9 cellular contexts compared by ENCODE assay signal in genomic region chr2:170408461-170409163, GRCh38.
DNase-seq lines count a peak whose midpoint lies in the region; ATAC-seq, FAIRE-seq and TF ChIP-seq lines count a peak whose summit lies in the region.
"Had no signal": no experiment of that assay in that cellular context is flagged by ENCODE, and none has a peak within 500 bp of the region (broad histone marks: within the 10 kb centered on the region; RNA-seq: fewer than 3 reads in every experiment).

No MANE protein-coding gene starts in this region.

- H3K27me3 Mint-ChIP-seq in stimulated activated naive B cell treated with anti-CD40 and anti-IgM and Interleukin-4, amounts not matched to agents 10 μg/mL and 1 μg/mL and 100 μg/mL, for 72 hours: peaks cover 24 to 37% of the 10 kb centered on the region in 2 donors

- peak overlapping the region; percentile 43 to 70 for H3K4me3 Mint-ChIP-seq in stimulated activated naive B cell treated with anti-CD40 and anti-IgM and Interleukin-4, amounts not matched to agents 10 μg/mL and 1 μg/mL and 100 μg/mL, for 72 hours

- CTCF ChIA-PET in K562 (lab: Yijun Ruan, JAX; ENCODE audit: low intra/inter-chr PET ratio): interaction anchor here (0.9 to 3.0 kb wide), 5 partner anchors 59 to 465 kb away, joined by 3 to 12 read pairs (median 4); no protein-coding TSS in a partner anchor

- DNase-seq in activated T-cell treated with anti-CD3 and anti-CD28 coated beads, Interleukin-2, amount 50 U/mL, for 1 hour: peak; percentile 20
- DNase-seq in activated T-cell treated with anti-CD3 and anti-CD28 coated beads for 4 hours (no peak), K562 (ENCODE audit: extremely low read depth in 1 of 4, low spot score in 3 of 4) (no peak), midbrain (lab: John Stamatoyannopoulos, UW) (no peak), NCI-H128 (lab: John Stamatoyannopoulos, UW; ENCODE audit: unreplicated experiment) (no peak), RKO (ENCODE audit: low spot score) (no peak)
- no peak for DNase-seq in stimulated activated naive B cell treated with anti-CD40 and anti-IgM and Interleukin-4, amounts not matched to agents 10 μg/mL and 1 μg/mL and 100 μg/mL, for 72 hours

- no peaks in the 10 kb centered on the region for H4K20me1 ChIP-seq in K562 (replicated peaks; ENCODE audit: control insufficient read depth, insufficient read depth, low read length)

- H3K27ac ChIP-seq in HUES48 (ENCODE audit: low read depth, low read length): peak overlapping the region; percentile 44
- no peak overlapping the region for H3K27ac ChIP-seq in K562 (ENCODE audit: extremely low read depth, low read depth, low read length)

- H3K9ac ChIP-seq in HUES48 (ENCODE audit: low read depth, low read length): no peak overlapping the region
- no peak overlapping the region for H3K9ac ChIP-seq in K562 (ENCODE audit: insufficient read depth in 1 of 2, low read depth in 2 of 2, low read length in 2 of 2)

- no peak for TF ChIP-seq EP300 in K562 (IDR thresholded peaks at IDR 0.05; ENCODE audit: low read length)

- H3K27ac Mint-ChIP-seq in stimulated activated naive B cell treated with anti-CD40 and anti-IgM and Interleukin-4, amounts not matched to agents 10 μg/mL and 1 μg/mL and 100 μg/mL, for 72 hours: peak overlapping the region; percentile 87

- 36% methylated on average over 6 of the region's 6 CpGs for WGBS in K562 (ENCODE audit: insufficient coverage, low coverage, missing lambda C conversion rate)

- no peak for FAIRE-seq in K562 (lab: Jason Lieb, UNC)

- H3K9me3 Mint-ChIP-seq in stimulated activated naive B cell treated with anti-CD40 and anti-IgM and Interleukin-4, amounts not matched to agents 10 μg/mL and 1 μg/mL and 100 μg/mL, for 72 hours: no peaks in the 10 kb centered on the region

- peaks cover 19 to 39% of the 10 kb centered on the region in 2 donors for H3K4me1 Mint-ChIP-seq in stimulated activated naive B cell treated with anti-CD40 and anti-IgM and Interleukin-4, amounts not matched to agents 10 μg/mL and 1 μg/mL and 100 μg/mL, for 72 hours

- no peaks in the 10 kb centered on the region for H3K36me3 Mint-ChIP-seq in stimulated activated naive B cell treated with anti-CD40 and anti-IgM and Interleukin-4, amounts not matched to agents 10 μg/mL and 1 μg/mL and 100 μg/mL, for 72 hours

- ATAC-seq in K562: peak; percentile 48
- ATAC-seq in stimulated activated naive B cell treated with anti-CD40 and anti-IgM and Interleukin-4, amounts not matched to agents 10 μg/mL and 1 μg/mL and 100 μg/mL, for 72 hours (replicated peaks): peak; percentile 76 to 80

- H3K9me3 ChIP-seq in HUES48 (ENCODE audit: control insufficient read depth, insufficient read depth, low read length) (no peaks in the 10 kb centered on the region), K562 (replicated peaks; ENCODE audit: control insufficient read depth, insufficient read depth, low read depth, low read length) (no peaks in the 10 kb centered on the region)
- H3K9me3 ChIP-seq: BE2C had no signal

- intact Hi-C loops in K562 (cut with micrococcal nuclease): loop anchor here (1.0 to 10.0 kb wide), 2 partner anchors 306 to 404 kb away; partner anchors contain the start of gene SP5

- H3K4me1 ChIP-seq in HUES48 (ENCODE audit: control insufficient read depth, insufficient read depth, low read length) (no peaks in the 10 kb centered on the region), K562 (replicated peaks in 1 of 2; ENCODE audit: control insufficient read depth in 2 of 2, insufficient read depth in 2 of 2, low read length in 2 of 2) (0 out of 5 replicates have a peak, but pooled peaks cover 0 to 2% of the 10 kb centered on the region in 2 experiments)
- H3K4me1 ChIP-seq: BE2C had no signal

- no peak for TF ChIP-seq POLR2A in K562 (conservative IDR thresholded peaks at IDR 0.05)

- no peaks in the 10 kb centered on the region for H3K9me1 ChIP-seq in K562 (ENCODE audit: control insufficient read depth, insufficient read depth, low read length)

- H3K36me3 ChIP-seq in HUES48 (ENCODE audit: control insufficient read depth, insufficient read depth, low read length) (no peaks in the 10 kb centered on the region), K562 (ENCODE audit: control insufficient read depth, insufficient read depth, low read length) (no peaks in the 10 kb centered on the region)
- H3K36me3 ChIP-seq: BE2C had no signal

- H2AFZ ChIP-seq in K562 (ENCODE audit: low read depth, low read length): no peak overlapping the region

- H3K4me3 ChIP-seq in HUES48 (ENCODE audit: low read depth, low read length) (no peak overlapping the region), K562 (no peak overlapping the region)

- POLR2A ChIA-PET in K562 (lab: Yijun Ruan, JAX): interaction anchor here (0.6 to 1.1 kb wide), 3 partner anchors 13 to 408 kb away, joined by 3 to 4 read pairs (median 3); partner anchors contain the start of gene GAD1

- H3K79me2 ChIP-seq in K562 (ENCODE audit: control insufficient read depth, insufficient read depth, low read length): no peaks in the 10 kb centered on the region

- no peak for TF ChIP-seq CTCF in K562 (IDR thresholded peaks at IDR 0.05 in 2 of 3, conservative IDR thresholded peaks at IDR 0.05 in 1 of 3; ENCODE audit: insufficient read depth in 2 of 3, low read depth in 1 of 3, low read length in 3 of 3)

- no peak for TF ChIP-seq RAD21 in K562 (CRISPR knock-in tag; conservative IDR thresholded peaks at IDR 0.05 in 1 of 2, IDR thresholded peaks at IDR 0.05 in 1 of 2)

- H3K27me3 ChIP-seq in HUES48 (ENCODE audit: control insufficient read depth, insufficient read depth, low read length) (no peaks in the 10 kb centered on the region), K562 (ENCODE audit: control insufficient read depth in 2 of 2, insufficient read depth in 2 of 2, low read length in 2 of 2) (no peaks in the 10 kb centered on the region)
- H3K27me3 ChIP-seq: BE2C had no signal

- BruUV-seq in K562 (replicated peaks; lab: Mats Ljungman, UMichigan): no TSS peak

- in situ Hi-C loops in K562 (cut with MboI): no loop called here

- no peak overlapping the region for H3K4me2 ChIP-seq in K562 (ENCODE audit: insufficient read depth, low read length)

TF ChIP-seq in K562, 482 proteins besides CTCF, POLR2A, EP300 and RAD21:
- TF ChIP-seq ARID4B (CRISPR knock-in tag; IDR thresholded peaks at IDR 0.05): no peak
- TF ChIP-seq, protein P1, sequence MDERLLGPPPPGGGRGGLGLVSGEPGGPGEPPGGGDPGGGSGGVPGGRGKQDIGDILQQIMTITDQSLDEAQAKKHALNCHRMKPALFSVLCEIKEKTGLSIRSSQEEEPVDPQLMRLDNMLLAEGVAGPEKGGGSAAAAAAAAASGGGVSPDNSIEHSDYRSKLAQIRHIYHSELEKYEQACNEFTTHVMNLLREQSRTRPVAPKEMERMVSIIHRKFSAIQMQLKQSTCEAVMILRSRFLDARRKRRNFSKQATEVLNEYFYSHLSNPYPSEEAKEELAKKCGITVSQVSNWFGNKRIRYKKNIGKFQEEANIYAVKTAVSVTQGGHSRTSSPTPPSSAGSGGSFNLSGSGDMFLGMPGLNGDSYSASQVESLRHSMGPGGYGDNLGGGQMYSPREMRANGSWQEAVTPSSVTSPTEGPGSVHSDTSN (CRISPR knock-in tag; IDR thresholded peaks at IDR 0.05; ENCODE audit: low read depth): no peak
- TF ChIP-seq, protein P1 (tag; conservative IDR thresholded peaks at IDR 0.05; ENCODE audit: low read depth): peak; percentile 8; the same call in 1 of the 2 replicates
- peak; percentile 71; the same call in 1 of the 2 replicates for TF ChIP-seq SPI1 (IDR thresholded peaks at IDR 0.05; ENCODE audit: borderline replicate concordance, low read depth, low read length)
- peak; percentile 7; the same call in 1 of the 2 replicates for TF ChIP-seq ELF1 (tag; IDR thresholded peaks at IDR 0.05)
- TF ChIP-seq ZNF586 (CRISPR knock-in tag; conservative IDR thresholded peaks at IDR 0.05): no peak
TF ChIP-seq in K562: peak in this region for 3.
